9 cellular contexts compared by ENCODE assay signal in the genomic region with DNA sequence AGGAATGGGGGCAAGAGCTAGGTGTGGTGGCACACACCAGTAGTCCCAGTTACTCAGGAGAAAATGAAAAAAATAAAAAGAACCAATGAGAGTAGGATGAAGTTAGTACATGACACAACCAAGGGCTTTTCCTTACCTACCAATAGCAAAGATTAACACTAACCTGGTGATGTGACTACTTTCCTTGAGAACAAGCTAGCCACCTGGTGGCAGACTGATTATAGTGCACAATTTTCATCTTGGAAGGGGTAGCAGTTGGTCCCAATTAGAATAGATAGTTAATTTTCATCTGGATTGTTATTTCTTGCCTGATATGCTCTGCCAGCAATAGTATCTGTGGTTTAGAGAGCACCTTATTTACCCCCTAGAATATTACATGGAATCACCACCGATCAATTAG.
DNase-seq lines count a peak whose midpoint lies in the region; ATAC-seq and TF ChIP-seq lines count a peak whose summit lies in the region.
"Had no signal": no experiment of that assay in that cellular context is flagged by ENCODE, and none has a peak within 500 bp of the region (broad histone marks: within the 10 kb centered on the region; RNA-seq: fewer than 3 reads in every experiment).

No MANE protein-coding gene starts in this region.

- H3K4me3 ChIP-seq in GM12875 (ENCODE audit: low read depth, low read length) (no peak overlapping the region), mesenchymal stem cell (ENCODE audit: insufficient read depth in 1 of 2, low read depth in 1 of 2, low read length in 2 of 2) (no peak overlapping the region)

- no peak overlapping the region for H2BK120ac ChIP-seq in mesenchymal stem cell (ENCODE audit: low read depth, low read length)

- no peak overlapping the region for H3K14ac ChIP-seq in mesenchymal stem cell (ENCODE audit: low read length in 2 of 2)

- H3K9me3 Mint-ChIP-seq in activated CD4-positive, alpha-beta T cell treated with anti-CD3 and anti-CD28 coated beads for 36 hours (ENCODE audit: low read depth) = peaks cover 4% of the 10 kb centered on the region

- CTCF ChIA-PET in activated CD4-positive, alpha-beta T cell treated with anti-CD3 and anti-CD28 coated beads for 36 hours (lab: Charles Lee) = interaction anchor here (1.1 kb wide), 1 partner anchor 92 kb away, joined by 3 read pairs; no protein-coding TSS in a partner anchor

- H3K23ac ChIP-seq in mesenchymal stem cell (ENCODE audit: low read length in 2 of 2) = no peak overlapping the region

- POLR2A ChIA-PET in activated CD4-positive, alpha-beta T cell treated with anti-CD3 and anti-CD28 coated beads for 36 hours (lab: Charles Lee) = no interaction called here

- H2BK12ac ChIP-seq in mesenchymal stem cell (ENCODE audit: low read length in 2 of 2) = no peak overlapping the region

- no peak overlapping the region for H2AK5ac ChIP-seq in mesenchymal stem cell (ENCODE audit: low read length, severe bottlenecking)

- no peaks in the 10 kb centered on the region for H3K36me3 ChIP-seq in mesenchymal stem cell (ENCODE audit: control insufficient read depth in 1 of 2, insufficient read depth in 2 of 2, low read depth in 1 of 2, low read length in 2 of 2)

- no peak overlapping the region for H4K8ac ChIP-seq in mesenchymal stem cell (ENCODE audit: low read length)

- H3K4me1 ChIP-seq in mesenchymal stem cell (ENCODE audit: control insufficient read depth, insufficient read depth, low read depth, low read length) = no peaks in the 10 kb centered on the region

- no peak overlapping the region for H2AFZ ChIP-seq in mesenchymal stem cell (ENCODE audit: low read depth, low read length)

- intact Hi-C loops in activated CD4-positive, alpha-beta T cell treated with anti-CD3 and anti-CD28 coated beads for 36 hours (cut with DNase I, micrococcal nuclease) = no loop called here

- H3K36me3 Mint-ChIP-seq in activated CD4-positive, alpha-beta T cell treated with anti-CD3 and anti-CD28 coated beads for 36 hours (ENCODE audit: low read depth) = no peaks in the 10 kb centered on the region

- no peaks in the 10 kb centered on the region for H3K79me1 ChIP-seq in mesenchymal stem cell (replicated peaks; ENCODE audit: low read length, poor library complexity, severe bottlenecking)

- H3K4me3 Mint-ChIP-seq in activated CD4-positive, alpha-beta T cell treated with anti-CD3 and anti-CD28 coated beads for 36 hours = no peak overlapping the region

- no peaks in the 10 kb centered on the region for H3K4me1 Mint-ChIP-seq in activated CD4-positive, alpha-beta T cell treated with anti-CD3 and anti-CD28 coated beads for 36 hours

- ATAC-seq in HG02938 (IDR thresholded peaks at IDR 0.05; ENCODE audit: unreplicated experiment) (peak; percentile 62), GM21576 (IDR thresholded peaks at IDR 0.05; ENCODE audit: unreplicated experiment) (no peak)
- ATAC-seq in activated CD4-positive, alpha-beta T cell treated with anti-CD3 and anti-CD28 coated beads for 36 hours = no peak

- H2BK5ac ChIP-seq in mesenchymal stem cell (ENCODE audit: low read depth, low read length, poor library complexity, severe bottlenecking) = no peak overlapping the region

- no peaks in the 10 kb centered on the region for H3K27me3 ChIP-seq in mesenchymal stem cell (ENCODE audit: control insufficient read depth in 1 of 2, insufficient read depth in 1 of 2, low read length in 2 of 2)

- H3K27ac Mint-ChIP-seq in activated CD4-positive, alpha-beta T cell treated with anti-CD3 and anti-CD28 coated beads for 36 hours = no peak overlapping the region

- no peak overlapping the region for H3K18ac ChIP-seq in mesenchymal stem cell (ENCODE audit: low read depth in 1 of 2, low read length in 2 of 2)

- DNase-seq in SK-N-DZ (ENCODE audit: low spot score) (peak; percentile 15), mesenchymal stem cell (peak; percentile 15), globus pallidus (ENCODE audit: low spot score) (no peak), SW480 (ENCODE audit: low spot score) (no peak)
- no peak for DNase-seq in activated CD4-positive, alpha-beta T cell treated with anti-CD3 and anti-CD28 coated beads for 36 hours

- WGBS in mesenchymal stem cell = no CpG with 5 or more reads among the region's 1 CpG

- H3K4ac ChIP-seq in mesenchymal stem cell (ENCODE audit: low read depth in 1 of 2, low read length in 2 of 2) = no peak overlapping the region

- TF ChIP-seq CTCF in GM12875 (IDR thresholded peaks at IDR 0.05; ENCODE audit: borderline replicate concordance, insufficient read depth, low read depth, low read length) = peak; percentile 41; the same call in 1 of the 2 replicates

- no peak overlapping the region for H3K4me2 ChIP-seq in mesenchymal stem cell (ENCODE audit: low read length, poor library complexity, severe bottlenecking)

- no peaks in the 10 kb centered on the region for H3K27me3 Mint-ChIP-seq in activated CD4-positive, alpha-beta T cell treated with anti-CD3 and anti-CD28 coated beads for 36 hours

- no peak overlapping the region for H3K9ac ChIP-seq in mesenchymal stem cell (ENCODE audit: low read length)

- no peak overlapping the region for H4K91ac ChIP-seq in mesenchymal stem cell (ENCODE audit: low read length)

- no peak overlapping the region for H2BK15ac ChIP-seq in mesenchymal stem cell (ENCODE audit: low read depth, poor library complexity, severe bottlenecking)

- no peak overlapping the region for H3K27ac ChIP-seq in mesenchymal stem cell (ENCODE audit: low read length, poor library complexity, severe bottlenecking)
- H3K27ac ChIP-seq: VCaP had no signal

- H3K9me3 ChIP-seq in mesenchymal stem cell (ENCODE audit: control insufficient read depth, low read length) = no peaks in the 10 kb centered on the region

Comparison
In these comparisons a context has a peak if more than half of its experiments do, and no peak if none do; other contexts are left out.
1. DNase-seq: peak in SK-N-DZ (single experiment) and mesenchymal stem cell (single experiment); none in globus pallidus (single experiment), activated CD4-positive, alpha-beta T cell treated with anti-CD3 and anti-CD28 coated beads for 36 hours (single experiment) and SW480 (single experiment).